20 cellular contexts compared by ENCODE assay signal in genomic region chr11:96218013-96218412, GRCh38.
DNase-seq lines count a peak whose midpoint lies in the region; ATAC-seq and TF ChIP-seq lines count a peak whose summit lies in the region.
"Had no signal": no experiment of that assay in that cellular context is flagged by ENCODE, and none has a peak within 500 bp of the region (broad histone marks: within the 10 kb centered on the region; RNA-seq: fewer than 3 reads in every experiment).

No MANE protein-coding gene starts in this region.

- no peak for TF ChIP-seq POLR2A in heart left ventricle (IDR thresholded peaks at IDR 0.05)

- H3K9me3 ChIP-seq in heart left ventricle: no peaks in the 10 kb centered on the region
- no peaks in the 10 kb centered on the region for H3K9me3 ChIP-seq in thoracic aorta
- H3K9me3 ChIP-seq: esophagus squamous epithelium, pancreas had no signal

- peaks cover 7 to 94% (median 74%) of the 10 kb centered on the region in 12 donors for H3K4me1 ChIP-seq in heart left ventricle
- peaks cover 81 to 92% of the 10 kb centered on the region in 2 donors for H3K4me1 ChIP-seq in thoracic aorta (ENCODE audit: control insufficient read depth in 1 of 2, low read depth in 2 of 2)

- TF ChIP-seq CTCF in heart left ventricle (IDR thresholded peaks at IDR 0.05) (no peak), thoracic aorta (IDR thresholded peaks at IDR 0.05) (no peak)

- H3K27ac ChIP-seq in heart left ventricle (peak overlapping the region in 7 of 12 donors; percentile 5 to 70 (median 19)), thoracic aorta (peak overlapping the region; percentile 19 to 67), caudate nucleus (ENCODE audit: low read depth, low read length) (no peak overlapping the region)
- H3K27ac ChIP-seq: pancreas, SK-N-MC had no signal

- H3K4me3 ChIP-seq in heart left ventricle: no peak overlapping the region
- peak overlapping the region; percentile 4 for H3K4me3 ChIP-seq in thoracic aorta
- H3K4me3 ChIP-seq: esophagus squamous epithelium, pancreas, SK-N-MC had no signal

- H3K36me3 ChIP-seq in heart left ventricle (no peaks in the 10 kb centered on the region), thoracic aorta (no peaks in the 10 kb centered on the region)
- H3K36me3 ChIP-seq: esophagus squamous epithelium, pancreas had no signal

- no peaks in the 10 kb centered on the region for H3K27me3 ChIP-seq in heart left ventricle
- H3K27me3 ChIP-seq in thoracic aorta (replicated peaks; ENCODE audit: insufficient read depth): no peaks in the 10 kb centered on the region
- H3K27me3 ChIP-seq: esophagus squamous epithelium, pancreas had no signal

- intact Hi-C loops in heart left ventricle (cut with DNase I): loop anchor here in 3 of 10 donors (10.0 kb wide), 1 partner anchor 53 kb away; no protein-coding TSS in a partner anchor
- intact Hi-C loops in Right ventricle myocardium inferior (cut with DNase I): loop anchor here (5.0 to 10.0 kb wide), 2 partner anchors 51 to 127 kb away; partner anchors contain the start of gene MAML2

- no peak for ATAC-seq in heart left ventricle
- no peak for ATAC-seq in Right ventricle myocardium inferior
- no peak for ATAC-seq in thoracic aorta (ENCODE audit: insufficient number of reproducible peaks, low FRiP score, low read depth)
- ATAC-seq: effector memory CD8-positive, alpha-beta T cell; HCT116; left ventricle myocardium superior; Panc1; pancreas had no signal

- DNase-seq in heart left ventricle: no peak
- DNase-seq in Right ventricle myocardium inferior (ENCODE audit: missing footprints): no peak
- peak; percentile 20 for DNase-seq in SK-N-DZ (ENCODE audit: low spot score)
- peak; percentile 58 for DNase-seq in left kidney (ENCODE audit: low read depth, low spot score)
- no peak for DNase-seq in thoracic aorta (ENCODE audit: low spot score)
- DNase-seq in stimulated activated CD4-positive, alpha-beta T cell treated with anti-CD3 and anti-CD28 coated beads, Interleukin-4, amount 100 ng/mL, for 24 hours: no peak
- no peak for DNase-seq in NCI-H2227 (lab: John Stamatoyannopoulos, UW; ENCODE audit: unreplicated experiment)
- DNase-seq in caudate nucleus (lab: John Stamatoyannopoulos, UW): no peak
- DNase-seq: activated CD4-positive, CD25-positive, alpha-beta regulatory T cell treated with anti-CD3 and anti-CD28 coated beads, Interleukin-2, amount 50 U/mL, for 72 hours; activated gamma-delta T cell; cerebellar nuclear complex; DMS79 treated with DMSO at 0.1 percent for 48 hours; effector memory CD8-positive, alpha-beta T cell; esophagus squamous epithelium; left ventricle myocardium superior; NCI-H1417 treated with DMSO at 0.1 percent for 48 hours; pancreas had no signal

- 30 to 59% (median 47%) methylated on average over 6 of the region's 6 CpGs for WGBS in heart left ventricle, 4 donors

Comparison
In these comparisons a context has a peak if more than half of its experiments do, and no peak if none do; other contexts are left out.
1. DNase-seq: peak in SK-N-DZ (single experiment) and left kidney (single experiment); none in heart left ventricle (0 of 5), Right ventricle myocardium inferior (single experiment), thoracic aorta (single experiment), stimulated activated CD4-positive, alpha-beta T cell treated with anti-CD3 and anti-CD28 coated beads, Interleukin-4, amount 100 ng/mL, for 24 hours (single experiment), NCI-H2227 (single experiment) and caudate nucleus (0 of 61).